9 cellular contexts compared by ENCODE assay signal in genomic region chr17:32875230-32875903, GRCh38. TPM values are rescaled to one million over a fixed set of nuclear protein-coding genes. Genes with fewer than 3 reads are reported as not detected.
DNase-seq lines count a peak whose midpoint lies in the region; ATAC-seq and TF ChIP-seq lines count a peak whose summit lies in the region.
"Had no signal": no experiment of that assay in that cellular context is flagged by ENCODE, and none has a peak within 500 bp of the region (broad histone marks: within the 10 kb centered on the region; RNA-seq: fewer than 3 reads in every experiment).

No MANE protein-coding gene starts in this region.

- H3K4me2 ChIP-seq in mammary epithelial cell (ENCODE audit: insufficient read depth, low read depth, low read length): peak overlapping the region; percentile 91

- intact Hi-C loops in mammary epithelial cell (cut with micrococcal nuclease): loop anchor here (5.0 to 10.0 kb wide), 2 partner anchors 122 to 391 kb away; partner anchors contain the start of gene CDK5R1

- TF ChIP-seq CTCF in AG09309 (IDR thresholded peaks at IDR 0.05; ENCODE audit: control insufficient read depth, insufficient read depth, low read depth, low read length, missing control alignments): no peak
- no peak for TF ChIP-seq CTCF in mammary epithelial cell (conservative IDR thresholded peaks at IDR 0.05 in 1 of 2, IDR thresholded peaks at IDR 0.05 in 1 of 2; ENCODE audit: extremely low read depth in 1 of 2, insufficient read depth in 1 of 2, low read depth in 1 of 2, low read length in 2 of 2)

- H3K27ac Mint-ChIP-seq in naive thymus-derived CD8-positive, alpha-beta T cell: no peak overlapping the region

- no peak for ATAC-seq in naive thymus-derived CD8-positive, alpha-beta T cell

- H3K36me3 Mint-ChIP-seq in naive thymus-derived CD8-positive, alpha-beta T cell: no peaks in the 10 kb centered on the region

- peak overlapping the region; percentile 99 for H3K9ac ChIP-seq in mammary epithelial cell (ENCODE audit: insufficient read depth, low read length)

- peak overlapping the region; percentile 84 to 99 (median 94) for H3K4me3 Mint-ChIP-seq in naive thymus-derived CD8-positive, alpha-beta T cell

- no peak for DNase-seq in AG09309 (ENCODE audit: low read depth)
- DNase-seq in HEK293T (ENCODE audit: extremely low spot score): no peak
- DNase-seq in mammary epithelial cell: no peak
- no peak for DNase-seq in naive thymus-derived CD8-positive, alpha-beta T cell
- DNase-seq in ACHN: no peak
- DNase-seq in RKO (ENCODE audit: low spot score): no peak
- DNase-seq in DMS153 (lab: John Stamatoyannopoulos, UW): no peak
- no peak for DNase-seq in stimulated activated CD4-positive, alpha-beta T cell treated with anti-CD3 and anti-CD28 coated beads, Interleukin-12 subunit alpha, Interleukin-12 subunit beta, amount 100 ng/mL, for 4 hours

- no peaks in the 10 kb centered on the region for H3K9me3 ChIP-seq in mammary epithelial cell (replicated peaks; ENCODE audit: insufficient read depth, low read length)
- H3K9me3 ChIP-seq: SJSA1 had no signal

- in situ Hi-C loops in mammary epithelial cell (cut with MboI; ENCODE audit: low sequenced_read_pairs in 2 of 2) (loop anchor here (10.0 kb wide), 2 partner anchors 81 to 91 kb away; no protein-coding TSS in a partner anchor), ACHN (cut with HindIII; ENCODE audit: low pct_ligation_motif_present, low pct_unique_long_range_greater_than_20kb, low sequenced_read_pairs) (no loop called here)

- H3K4me1 Mint-ChIP-seq in naive thymus-derived CD8-positive, alpha-beta T cell: peaks cover 4 to 15% (median 13%) of the 10 kb centered on the region in 4 donors

- peak overlapping the region; percentile 98 for H3K27ac ChIP-seq in mammary epithelial cell (ENCODE audit: insufficient read depth, low read depth, low read length)
- H3K27ac ChIP-seq: SJSA1 had no signal

- H4K20me1 ChIP-seq in mammary epithelial cell (ENCODE audit: insufficient read depth, low read length): no peaks in the 10 kb centered on the region

- POLR2A ChIA-PET in HEK293T (lab: Yijun Ruan, JAX): interaction anchor here (1.3 to 2.2 kb wide), 2 partner anchors 92 to 389 kb away, joined by 3 to 10 read pairs; partner anchors contain the start of gene CDK5R1
- POLR2A ChIA-PET in naive thymus-derived CD8-positive, alpha-beta T cell (lab: Charles Lee): no interaction called here

- H3K4me3 ChIP-seq in AG09309 (ENCODE audit: control insufficient read depth, low read depth, low read length) (peak overlapping the region; percentile 81), mammary epithelial cell (replicated peaks in 1 of 3; ENCODE audit: insufficient read depth in 1 of 3, low read depth in 2 of 3, low read length in 3 of 3) (peak overlapping the region; percentile 81 to 96 (median 96))

- H2AFZ ChIP-seq in mammary epithelial cell (ENCODE audit: low read depth, low read length): peak overlapping the region; percentile 96

- H3K36me3 ChIP-seq in mammary epithelial cell (ENCODE audit: insufficient read depth, low read length): no peaks in the 10 kb centered on the region
- H3K36me3 ChIP-seq: SJSA1 had no signal

- dilution Hi-C loops in mammary epithelial cell (cut with HindIII; ENCODE audit: low sequenced_read_pairs): loop anchor here (10.0 kb wide), 1 partner anchor 59 kb away; no protein-coding TSS in a partner anchor

- no peaks in the 10 kb centered on the region for H3K27me3 ChIP-seq in mammary epithelial cell (ENCODE audit: insufficient read depth, low read length)

- peaks cover 29% of the 10 kb centered on the region for H3K4me1 ChIP-seq in mammary epithelial cell (ENCODE audit: insufficient read depth, low read length)

- H3K9me3 Mint-ChIP-seq in naive thymus-derived CD8-positive, alpha-beta T cell: no peaks in the 10 kb centered on the region

- no TSS peak for BruUV-seq in mammary epithelial cell (replicated peaks; lab: Mats Ljungman, UMichigan)

- H3K79me2 ChIP-seq in mammary epithelial cell (ENCODE audit: insufficient read depth, low read length): peaks cover 58% of the 10 kb centered on the region

- CTCF ChIA-PET in HEK293T (lab: Yijun Ruan, JAX) (interaction anchor here (0.7 to 3.9 kb wide), 6 partner anchors 8 to 96 kb away, joined by 4 to 47 read pairs (median 10); no protein-coding TSS in a partner anchor), mammary epithelial cell (lab: Charles Lee; ENCODE audit: low non-redundant PET) (interaction anchor here (0.7 kb wide), 1 partner anchor 60 kb away, joined by 3 read pairs; no protein-coding TSS in a partner anchor)

- 47% methylated on average over 2 of the region's 2 CpGs for WGBS in mammary epithelial cell (ENCODE audit: low coverage, missing lambda C conversion rate)

- H3K27me3 Mint-ChIP-seq in naive thymus-derived CD8-positive, alpha-beta T cell: peaks cover 0 to 4% (median 0%) of the 10 kb centered on the region in 5 donors

TF ChIP-seq in HEK293T, 16 proteins besides CTCF, POLR2A, EP300 and RAD21:
- TF ChIP-seq PKNOX1 (IDR thresholded peaks at IDR 0.05) (peak; percentile 59), FOXM1 (IDR thresholded peaks at IDR 0.05; ENCODE audit: borderline replicate concordance) (no peak)

RNA-seq across cellular contexts. Expression of gene MYO1D, which starts 1.6 kb away (rescaled TPM):
- total RNA-seq in mammary epithelial cell: 10 to 100 TPM; 54.3 to 67.2 TPM
- polyA plus RNA-seq in mammary epithelial cell: 55.2 TPM
- polyA minus RNA-seq in mammary epithelial cell: 99.1 TPM
- 1 to 10 TPM; 8.7 to 9.7 TPM for total RNA-seq in naive thymus-derived CD8-positive, alpha-beta T cell
- polyA plus RNA-seq in naive thymus-derived CD8-positive, alpha-beta T cell: 1 to 10 TPM; 1.3 to 3.1 (median 2.5) TPM

RNA-seq across cellular contexts. Expression of gene TMEM98, which starts 52.6 kb away (rescaled TPM):
- 100 to 1,000 TPM in 1 of 2 donors, 10 to 100 TPM in 1; 39.5 to 127 TPM for total RNA-seq in mammary epithelial cell
- polyA plus RNA-seq in mammary epithelial cell: 91.0 TPM
- 37.2 TPM for polyA minus RNA-seq in mammary epithelial cell
- total RNA-seq in naive thymus-derived CD8-positive, alpha-beta T cell: not detected
- polyA plus RNA-seq in naive thymus-derived CD8-positive, alpha-beta T cell: not detected

Comparison
In these comparisons a context has a peak if more than half of its experiments do, and no peak if none do; other contexts are left out.
1. RNA of gene MYO1D, which starts 1.6 kb away (total RNA-seq): 54.3 to 67.2 TPM in mammary epithelial cell; 8.7 to 9.7 TPM in naive thymus-derived CD8-positive, alpha-beta T cell; every median in the first group is over 4 times any median in the second.
2. RNA of gene TMEM98, which starts 52.6 kb away (total RNA-seq): 39.5 to 127 TPM in mammary epithelial cell; not detected in naive thymus-derived CD8-positive, alpha-beta T cell; every median in the first group is over 10 times any median in the second.